ENCODE assay signal across 1 cellular context in the genomic region with DNA sequence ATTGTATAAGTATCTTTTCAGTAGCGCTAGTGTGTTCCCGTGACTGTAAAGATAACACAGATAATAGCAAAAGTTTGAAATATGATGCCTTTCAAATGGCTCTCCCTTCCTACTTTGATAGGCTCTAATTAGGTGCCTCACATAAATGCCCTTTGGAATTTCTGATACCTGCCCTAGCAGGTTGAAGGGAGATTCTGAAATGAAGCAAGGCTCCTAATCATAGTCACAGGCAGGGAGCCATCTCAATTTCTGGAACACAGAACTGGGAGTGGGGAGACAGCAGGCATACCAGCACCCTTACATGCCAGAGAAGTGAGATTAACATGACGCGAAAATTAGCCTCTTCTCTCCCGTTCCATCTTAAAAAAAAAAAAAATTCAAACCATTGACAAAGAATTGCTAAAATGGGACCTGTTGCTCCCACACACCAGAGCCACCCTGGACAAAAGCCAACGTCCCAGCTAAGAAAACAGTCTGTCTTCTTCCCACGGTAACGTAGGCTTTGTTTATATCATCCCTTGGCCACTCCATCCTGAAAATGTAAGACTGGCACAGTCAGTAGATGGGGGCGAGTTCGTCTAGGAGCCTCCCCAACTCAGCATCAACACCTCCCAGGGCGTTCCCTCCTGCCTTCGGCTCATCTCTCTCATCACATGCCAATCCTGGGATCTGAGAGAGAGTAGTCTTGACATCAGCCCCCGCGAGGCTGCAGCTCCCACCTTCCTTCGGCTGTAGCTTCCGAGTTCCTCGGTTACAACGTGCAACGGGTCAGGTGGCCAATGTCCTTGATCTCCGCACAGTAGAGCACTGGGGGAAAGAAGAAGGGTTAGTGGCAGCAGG.
TF ChIP-seq lines count a peak whose summit lies in the region.

No MANE protein-coding gene starts in this region.

TF ChIP-seq in K562, 482 proteins besides CTCF, POLR2A, EP300 and RAD21:
- TF ChIP-seq, protein P1, sequence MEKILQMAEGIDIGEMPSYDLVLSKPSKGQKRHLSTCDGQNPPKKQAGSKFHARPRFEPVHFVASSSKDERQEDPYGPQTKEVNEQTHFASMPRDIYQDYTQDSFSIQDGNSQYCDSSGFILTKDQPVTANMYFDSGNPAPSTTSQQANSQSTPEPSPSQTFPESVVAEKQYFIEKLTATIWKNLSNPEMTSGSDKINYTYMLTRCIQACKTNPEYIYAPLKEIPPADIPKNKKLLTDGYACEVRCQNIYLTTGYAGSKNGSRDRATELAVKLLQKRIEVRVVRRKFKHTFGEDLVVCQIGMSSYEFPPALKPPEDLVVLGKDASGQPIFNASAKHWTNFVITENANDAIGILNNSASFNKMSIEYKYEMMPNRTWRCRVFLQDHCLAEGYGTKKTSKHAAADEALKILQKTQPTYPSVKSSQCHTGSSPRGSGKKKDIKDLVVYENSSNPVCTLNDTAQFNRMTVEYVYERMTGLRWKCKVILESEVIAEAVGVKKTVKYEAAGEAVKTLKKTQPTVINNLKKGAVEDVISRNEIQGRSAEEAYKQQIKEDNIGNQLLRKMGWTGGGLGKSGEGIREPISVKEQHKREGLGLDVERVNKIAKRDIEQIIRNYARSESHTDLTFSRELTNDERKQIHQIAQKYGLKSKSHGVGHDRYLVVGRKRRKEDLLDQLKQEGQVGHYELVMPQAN (IDR thresholded peaks at IDR 0.05; ENCODE audit: borderline replicate concordance) = 0 out of 2 replicates have a peak, but pooled peaks have one; percentile 47
- TF ChIP-seq ETS2 (tag; IDR thresholded peaks at IDR 0.05; ENCODE audit: borderline replicate concordance, poor library complexity, severe bottlenecking) (no peak), ZBTB1 (CRISPR knock-in tag; IDR thresholded peaks at IDR 0.05; ENCODE audit: borderline replicate concordance, low read depth) (0 out of 2 replicates have a peak, but pooled peaks have one; percentile 6), RBM39 (optimal IDR thresholded peaks at IDR 0.05; ENCODE audit: low read depth, low read length) (no peak), FOXK1 (CRISPR knock-in tag; IDR thresholded peaks at IDR 0.05; ENCODE audit: borderline replicate concordance) (0 out of 2 replicates have a peak, but pooled peaks have one; percentile 50), MNT (conservative IDR thresholded peaks at IDR 0.05) (peak in 1 of 2 experiments; percentile 6; a peak in 1 of 4 replicates), ETS1 (conservative IDR thresholded peaks at IDR 0.05; ENCODE audit: control insufficient read depth, low read depth, low read length) (0 out of 2 replicates have a peak, but pooled peaks have one; percentile 30), ZNF232 (CRISPR knock-in tag; IDR thresholded peaks at IDR 0.05) (0 out of 2 replicates have a peak, but pooled peaks have one; percentile 37), HDAC2 (IDR thresholded peaks at IDR 0.05) (0 out of 2 replicates have a peak, but pooled peaks have one; percentile 16)
- TF ChIP-seq, protein P2, sequence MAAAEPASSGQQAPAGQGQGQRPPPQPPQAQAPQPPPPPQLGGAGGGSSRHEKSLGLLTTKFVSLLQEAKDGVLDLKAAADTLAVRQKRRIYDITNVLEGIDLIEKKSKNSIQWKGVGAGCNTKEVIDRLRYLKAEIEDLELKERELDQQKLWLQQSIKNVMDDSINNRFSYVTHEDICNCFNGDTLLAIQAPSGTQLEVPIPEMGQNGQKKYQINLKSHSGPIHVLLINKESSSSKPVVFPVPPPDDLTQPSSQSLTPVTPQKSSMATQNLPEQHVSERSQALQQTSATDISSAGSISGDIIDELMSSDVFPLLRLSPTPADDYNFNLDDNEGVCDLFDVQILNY (CRISPR knock-in tag; IDR thresholded peaks at IDR 0.05) = 0 out of 2 replicates have a peak, but pooled peaks have one; percentile 14
